In genomic region chr5:154199671-154200220, GRCh38 we compare ENCODE assay signal across 1 cellular context.
TF ChIP-seq lines count a peak whose summit lies in the region.

No MANE protein-coding gene starts in this region.

TF ChIP-seq in GM12878, 131 proteins besides CTCF, POLR2A, EP300 and RAD21:
- no peak for TF ChIP-seq SMARCA5 (IDR thresholded peaks at IDR 0.05)
- no peak for TF ChIP-seq POLR2AphosphoS2 (IDR thresholded peaks at IDR 0.05; ENCODE audit: low read depth, low read length)
- TF ChIP-seq, protein P1, sequence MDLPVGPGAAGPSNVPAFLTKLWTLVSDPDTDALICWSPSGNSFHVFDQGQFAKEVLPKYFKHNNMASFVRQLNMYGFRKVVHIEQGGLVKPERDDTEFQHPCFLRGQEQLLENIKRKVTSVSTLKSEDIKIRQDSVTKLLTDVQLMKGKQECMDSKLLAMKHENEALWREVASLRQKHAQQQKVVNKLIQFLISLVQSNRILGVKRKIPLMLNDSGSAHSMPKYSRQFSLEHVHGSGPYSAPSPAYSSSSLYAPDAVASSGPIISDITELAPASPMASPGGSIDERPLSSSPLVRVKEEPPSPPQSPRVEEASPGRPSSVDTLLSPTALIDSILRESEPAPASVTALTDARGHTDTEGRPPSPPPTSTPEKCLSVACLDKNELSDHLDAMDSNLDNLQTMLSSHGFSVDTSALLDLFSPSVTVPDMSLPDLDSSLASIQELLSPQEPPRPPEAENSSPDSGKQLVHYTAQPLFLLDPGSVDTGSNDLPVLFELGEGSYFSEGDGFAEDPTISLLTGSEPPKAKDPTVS (IDR thresholded peaks at IDR 0.05; ENCODE audit: low read depth, low read length), result no peak
- TF ChIP-seq BMI1 (IDR thresholded peaks at IDR 0.05; ENCODE audit: borderline replicate concordance), result no peak
- no peak for TF ChIP-seq ZBTB33 (IDR thresholded peaks at IDR 0.05)
- TF ChIP-seq ZBED1 (IDR thresholded peaks at IDR 0.05; ENCODE audit: borderline replicate concordance), result no peak
- no peak for TF ChIP-seq SRF (IDR thresholded peaks at IDR 0.05; ENCODE audit: low read depth in 2 of 2, low read length in 2 of 2)
- no peak for TF ChIP-seq GATAD2B (conservative IDR thresholded peaks at IDR 0.05; ENCODE audit: low read depth)
- TF ChIP-seq NR2C2 (IDR thresholded peaks at IDR 0.05; ENCODE audit: borderline replicate concordance, control insufficient read depth, insufficient read length, low read depth), result no peak
- no peak for TF ChIP-seq ZNF24 (IDR thresholded peaks at IDR 0.05)
- TF ChIP-seq TAF1 (IDR thresholded peaks at IDR 0.05; ENCODE audit: borderline replicate concordance, low read depth, low read length), result no peak
- TF ChIP-seq CHD1 (IDR thresholded peaks at IDR 0.05; ENCODE audit: low read depth, low read length), result no peak
